8 cellular contexts compared by ENCODE assay signal in genomic region chr1:236143104-236143948, GRCh38. TPM values are rescaled to one million over a fixed set of nuclear protein-coding genes. Genes with fewer than 3 reads are reported as not detected.
DNase-seq lines count a peak whose midpoint lies in the region; ATAC-seq, FAIRE-seq and TF ChIP-seq lines count a peak whose summit lies in the region.

No MANE protein-coding gene starts in this region.

- H3K27ac Mint-ChIP-seq in endothelial cell (ENCODE audit: unreplicated experiment), result no peak overlapping the region

- peaks cover 29% of the 10 kb centered on the region for H3K4me1 Mint-ChIP-seq in endothelial cell (ENCODE audit: unreplicated experiment)

- H3K4me1 ChIP-seq in mucosa of rectum (ENCODE audit: control insufficient read depth in 2 of 2, insufficient read depth in 2 of 2, low read length in 2 of 2), result peaks cover 6 to 14% of the 10 kb centered on the region in 2 donors

- H3K4me3 ChIP-seq in mucosa of rectum (ENCODE audit: low read length in 2 of 2), result peak overlapping the region; percentile 72 to 86

- H3K27me3 Mint-ChIP-seq in endothelial cell (ENCODE audit: unreplicated experiment), result peaks cover 9% of the 10 kb centered on the region

- ATAC-seq in HG03442 (IDR thresholded peaks at IDR 0.05; ENCODE audit: unreplicated experiment), result peak; percentile 23
- peak; percentile 65 to 73 for ATAC-seq in activated CD4-positive, CD25-positive, alpha-beta regulatory T cell treated with anti-CD3 and anti-CD28 coated beads, Interleukin-2, amount 50 U/mL, for 24 hours

- peaks cover 12% of the 10 kb centered on the region for H3K36me3 Mint-ChIP-seq in endothelial cell (ENCODE audit: low read depth, unreplicated experiment)

- peak overlapping the region; percentile 46 to 48 for H3K27ac ChIP-seq in mucosa of rectum (ENCODE audit: low read depth in 2 of 2, low read length in 2 of 2)
- peak overlapping the region; percentile 38 for H3K27ac ChIP-seq in temporal lobe (ENCODE audit: low read depth, low read length)

- CTCF ChIA-PET in GM10248 (lab: Yijun Ruan, JAX), result interaction anchor here (0.9 to 3.4 kb wide), 4 partner anchors 12 to 154 kb away, joined by 3 to 15 read pairs (median 4); no protein-coding TSS in a partner anchor

- H3K9ac ChIP-seq in mucosa of rectum (ENCODE audit: low read depth in 1 of 2, low read length in 2 of 2), result peak overlapping the region; percentile 72 to 79

- H3K36me3 ChIP-seq in mucosa of rectum (ENCODE audit: control insufficient read depth in 2 of 2, insufficient read depth in 2 of 2, low read length in 2 of 2), result no peaks in the 10 kb centered on the region

- TF ChIP-seq CTCF in endothelial cell (IDR thresholded peaks at IDR 0.05; ENCODE audit: unreplicated experiment) (no peak), GM10248 (IDR thresholded peaks at IDR 0.05; ENCODE audit: control extremely low read depth, extremely low read depth, low read depth, missing control alignments) (no peak)

- H3K4me3 Mint-ChIP-seq in endothelial cell (ENCODE audit: unreplicated experiment), result peak overlapping the region; percentile 99

- POLR2A ChIA-PET in GM10248 (lab: Yijun Ruan, JAX), result interaction anchor here (0.8 to 1.6 kb wide), 2 partner anchors 12 to 14 kb away, joined by 3 to 4 read pairs; no protein-coding TSS in a partner anchor

- H3K9me3 ChIP-seq in mucosa of rectum (ENCODE audit: control insufficient read depth in 2 of 2, low read length in 2 of 2), result no peaks in the 10 kb centered on the region

- H3K27me3 ChIP-seq in mucosa of rectum (ENCODE audit: control insufficient read depth in 2 of 2, insufficient read depth in 2 of 2, low read length in 2 of 2), result peaks cover 14 to 17% of the 10 kb centered on the region in 2 donors

- H3K9me3 Mint-ChIP-seq in endothelial cell (ENCODE audit: unreplicated experiment), result no peaks in the 10 kb centered on the region

- peak; percentile 86 for FAIRE-seq in GM19239 (lab: Jason Lieb, UNC)

- DNase-seq in AML-193 (lab: John Stamatoyannopoulos, UW) (peak; percentile 51), GM19239 (ENCODE audit: insufficient read length, low spot score) (peak; percentile 50), endothelial cell (ENCODE audit: low spot score) (peak; percentile 15), GM10248 (ENCODE audit: extremely low spot score) (no peak)

RNA-seq across cellular contexts. Expression of gene GPR137B, which starts 1.0 kb away (rescaled TPM):
- total RNA-seq in endothelial cell (ENCODE audit: unreplicated experiment) (18.2 TPM), temporal lobe (32.0 TPM)
